Comparison of ENCODE assay signal across 1 cellular context in the genomic region with DNA sequence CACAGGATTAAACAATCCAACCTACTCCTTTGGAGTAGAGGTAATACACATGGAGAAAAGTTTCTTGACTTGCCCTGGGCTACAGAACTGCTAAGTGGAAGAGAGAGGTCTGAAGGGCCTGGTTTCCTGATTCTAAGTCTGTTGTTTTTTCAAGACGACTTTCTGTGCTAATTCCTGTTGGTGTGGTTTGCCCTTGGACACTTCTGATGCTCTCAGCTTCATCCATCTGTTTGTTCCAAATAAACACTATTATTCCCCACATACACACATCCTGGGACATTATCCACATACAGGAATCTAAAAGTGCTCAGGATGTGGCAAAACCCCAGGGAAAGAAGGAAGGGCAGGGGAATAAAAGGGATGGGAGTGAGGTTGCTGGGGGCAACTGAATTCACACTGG.
TF ChIP-seq lines count a peak whose summit lies in the region.

No MANE protein-coding gene starts in this region.

TF ChIP-seq in IMR-90, 13 proteins besides CTCF, POLR2A, EP300 and RAD21 (continued from another document):
- TF ChIP-seq, protein P1, sequence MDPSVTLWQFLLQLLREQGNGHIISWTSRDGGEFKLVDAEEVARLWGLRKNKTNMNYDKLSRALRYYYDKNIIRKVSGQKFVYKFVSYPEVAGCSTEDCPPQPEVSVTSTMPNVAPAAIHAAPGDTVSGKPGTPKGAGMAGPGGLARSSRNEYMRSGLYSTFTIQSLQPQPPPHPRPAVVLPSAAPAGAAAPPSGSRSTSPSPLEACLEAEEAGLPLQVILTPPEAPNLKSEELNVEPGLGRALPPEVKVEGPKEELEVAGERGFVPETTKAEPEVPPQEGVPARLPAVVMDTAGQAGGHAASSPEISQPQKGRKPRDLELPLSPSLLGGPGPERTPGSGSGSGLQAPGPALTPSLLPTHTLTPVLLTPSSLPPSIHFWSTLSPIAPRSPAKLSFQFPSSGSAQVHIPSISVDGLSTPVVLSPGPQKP (IDR thresholded peaks at IDR 0.05; ENCODE audit: borderline replicate concordance, low read depth, low read length): no peak
- no peak for TF ChIP-seq RFX5 (IDR thresholded peaks at IDR 0.05; ENCODE audit: low read depth, low read length)
- no peak for TF ChIP-seq CHD1 (IDR thresholded peaks at IDR 0.05; ENCODE audit: low read depth, low read length)
- TF ChIP-seq, protein P2, sequence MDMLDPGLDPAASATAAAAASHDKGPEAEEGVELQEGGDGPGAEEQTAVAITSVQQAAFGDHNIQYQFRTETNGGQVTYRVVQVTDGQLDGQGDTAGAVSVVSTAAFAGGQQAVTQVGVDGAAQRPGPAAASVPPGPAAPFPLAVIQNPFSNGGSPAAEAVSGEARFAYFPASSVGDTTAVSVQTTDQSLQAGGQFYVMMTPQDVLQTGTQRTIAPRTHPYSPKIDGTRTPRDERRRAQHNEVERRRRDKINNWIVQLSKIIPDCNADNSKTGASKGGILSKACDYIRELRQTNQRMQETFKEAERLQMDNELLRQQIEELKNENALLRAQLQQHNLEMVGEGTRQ (IDR thresholded peaks at IDR 0.05; ENCODE audit: low read depth, low read length): no peak
- TF ChIP-seq BHLHE40 (IDR thresholded peaks at IDR 0.05; ENCODE audit: low read depth, low read length): no peak
- TF ChIP-seq MAZ (IDR thresholded peaks at IDR 0.05; ENCODE audit: borderline replicate concordance, low read depth, low read length): no peak
